In the genomic region with DNA sequence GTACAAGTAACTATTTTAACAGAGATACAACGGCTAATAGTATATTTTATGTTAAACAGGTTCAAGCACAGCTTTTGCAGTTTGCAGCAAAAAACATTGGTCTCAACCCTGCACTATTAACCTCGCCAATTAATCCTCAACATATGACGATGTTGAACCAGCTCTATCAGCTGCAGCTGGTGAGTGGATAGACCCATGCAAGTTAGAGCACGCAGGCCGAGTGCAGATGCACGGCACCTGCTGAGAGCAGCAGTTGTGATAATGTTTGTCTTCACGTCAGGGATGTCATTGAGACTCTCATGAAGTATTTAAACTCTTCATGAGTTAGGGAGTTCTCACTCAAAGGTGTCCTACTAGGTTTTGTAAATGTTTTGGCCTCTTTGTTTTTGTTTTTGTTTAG, we compare ENCODE assay signal across 21 cellular contexts. TPM values are rescaled to one million over a fixed set of nuclear protein-coding genes. Genes with fewer than 3 reads are reported as not detected.
DNase-seq lines count a peak whose midpoint lies in the region; ATAC-seq and TF ChIP-seq lines count a peak whose summit lies in the region.
"Had no signal": no experiment of that assay in that cellular context is flagged by ENCODE, and none has a peak within 500 bp of the region (broad histone marks: within the 10 kb centered on the region; RNA-seq: fewer than 3 reads in every experiment).

No MANE protein-coding gene starts in this region.

- H3K4me1 Mint-ChIP-seq in T-helper 2 cell treated with Interferon-gamma antibody and Interleukin-4, amounts not matched to agents 5 μg/mL and 100 μg/mL, for 36 hours (ENCODE audit: low read depth) = peaks cover 20% of the 10 kb centered on the region

- H3F3A ChIP-seq in smooth muscle cell (ENCODE audit: low read depth) = no peaks in the 10 kb centered on the region

- no peaks in the 10 kb centered on the region for H3K27me3 Mint-ChIP-seq in T-helper 2 cell treated with Interferon-gamma antibody and Interleukin-4, amounts not matched to agents 5 μg/mL and 100 μg/mL, for 36 hours (ENCODE audit: low read depth)
- H3K27me3 Mint-ChIP-seq: CD4-positive, alpha-beta memory T cell; effector memory CD8-positive, alpha-beta T cell had no signal

- TF ChIP-seq CTCF in epithelial cell of esophagus (IDR thresholded peaks at IDR 0.05; ENCODE audit: insufficient read depth, low read depth, low read length, missing control alignments) (no peak), smooth muscle cell (IDR thresholded peaks at IDR 0.05; ENCODE audit: borderline replicate concordance, insufficient read depth, poor library complexity, severe bottlenecking) (no peak)

- peaks cover 32% of the 10 kb centered on the region for H3K36me3 Mint-ChIP-seq in T-helper 2 cell treated with Interferon-gamma antibody and Interleukin-4, amounts not matched to agents 5 μg/mL and 100 μg/mL, for 36 hours (ENCODE audit: low read depth)

- no peaks in the 10 kb centered on the region for H3K27me3 ChIP-seq in smooth muscle cell (ENCODE audit: low read depth)
- H3K27me3 ChIP-seq: thyroid gland had no signal

- H3K9ac ChIP-seq in smooth muscle cell (ENCODE audit: low read depth) = no peak overlapping the region

- H3K79me2 ChIP-seq in smooth muscle cell (ENCODE audit: low read depth) = no peaks in the 10 kb centered on the region

- H3K4me3 ChIP-seq in epithelial cell of esophagus (ENCODE audit: low read length) (no peak overlapping the region), smooth muscle cell (no peak overlapping the region)
- H3K4me3 ChIP-seq: lung, thyroid gland had no signal

- peak overlapping the region; percentile 21 for H3K27ac Mint-ChIP-seq in T-helper 2 cell treated with Interferon-gamma antibody and Interleukin-4, amounts not matched to agents 5 μg/mL and 100 μg/mL, for 36 hours
- H3K27ac Mint-ChIP-seq: effector memory CD8-positive, alpha-beta T cell had no signal

- no peak overlapping the region for H2AFZ ChIP-seq in smooth muscle cell (ENCODE audit: low read depth)

- WGBS in smooth muscle cell (ENCODE audit: low lambda C conversion rate) = 92% methylated on average over 7 of the region's 7 CpGs

- no peak for DNase-seq in T-helper 2 cell treated with Interferon-gamma antibody and Interleukin-4, amounts not matched to agents 5 μg/mL and 100 μg/mL, for 36 hours (ENCODE audit: low spot score)
- DNase-seq in T-helper 2 cell (no peak), NCI-H345 (lab: John Stamatoyannopoulos, UW) (peak; percentile 96), epithelial cell of esophagus (ENCODE audit: low read depth) (peak; percentile 55), superior temporal gyrus (ENCODE audit: extremely low spot score) (peak; percentile 64), cerebellar cortex (ENCODE audit: low spot score) (no peak), smooth muscle cell (lab: John Stamatoyannopoulos, UW; ENCODE audit: unreplicated experiment) (no peak)
- DNase-seq: activated CD4-positive, CD25-positive, alpha-beta regulatory T cell treated with anti-CD3 and anti-CD28 coated beads, Interleukin-2, amount 50 U/mL, for 72 hours; activated CD8-positive, alpha-beta memory T cell treated with anti-CD3 and anti-CD28 coated beads, Interleukin-2, amount 50 U/mL, for 48 hours; activated naive CD4-positive, alpha-beta T cell treated with Interleukin-2 at 50 U/mL for 16 hours; CD4-positive, alpha-beta memory T cell; effector memory CD8-positive, alpha-beta T cell; Kasumi-1; NCI-H446 treated with DMSO at 0.1 percent for 48 hours; retina; stimulated activated CD8-positive, alpha-beta memory T cell treated with anti-CD3 and anti-CD28 coated beads, Interleukin-4, amount 100 ng/mL, for 48 hours; thyroid gland had no signal

- no peak for ATAC-seq in GM18858 (IDR thresholded peaks at IDR 0.05; ENCODE audit: unreplicated experiment)
- ATAC-seq: effector memory CD8-positive, alpha-beta T cell; Panc1 had no signal

- H4K20me1 ChIP-seq in smooth muscle cell (ENCODE audit: low read depth) = no peaks in the 10 kb centered on the region

- no peak overlapping the region for H3K4me2 ChIP-seq in smooth muscle cell

- H3K4me1 ChIP-seq in smooth muscle cell (ENCODE audit: low read depth) = no peaks in the 10 kb centered on the region
- H3K4me1 ChIP-seq: thyroid gland had no signal

- no peaks in the 10 kb centered on the region for H3K9me3 ChIP-seq in smooth muscle cell (replicated peaks; ENCODE audit: low read depth)
- H3K9me3 ChIP-seq: thyroid gland had no signal

- H3K27ac ChIP-seq in smooth muscle cell (ENCODE audit: low read depth) = no peak overlapping the region
- H3K27ac ChIP-seq: thyroid gland had no signal

- H3K36me3 ChIP-seq in smooth muscle cell (ENCODE audit: low read depth) = no peaks in the 10 kb centered on the region

- H3K4me3 Mint-ChIP-seq in T-helper 2 cell treated with Interferon-gamma antibody and Interleukin-4, amounts not matched to agents 5 μg/mL and 100 μg/mL, for 36 hours = no peak overlapping the region
- H3K4me3 Mint-ChIP-seq: CD4-positive, alpha-beta memory T cell; effector memory CD8-positive, alpha-beta T cell had no signal

- H3K9me3 Mint-ChIP-seq in T-helper 2 cell treated with Interferon-gamma antibody and Interleukin-4, amounts not matched to agents 5 μg/mL and 100 μg/mL, for 36 hours = no peaks in the 10 kb centered on the region
- H3K9me3 Mint-ChIP-seq: CD4-positive, alpha-beta memory T cell; effector memory CD8-positive, alpha-beta T cell had no signal

RNA-seq across cellular contexts. Expression of gene TMC6, which starts 45.6 kb away (rescaled TPM):
- total RNA-seq in smooth muscle cell = 24.1 and 42.2 TPM in 2 replicates
- polyA plus RNA-seq in smooth muscle cell = 40.2 and 65.3 TPM in 2 replicates

RNA-seq across cellular contexts. Expression of gene TMC8, which starts 47.6 kb away (rescaled TPM):
- 0.04 and 0.27 TPM in 2 replicates for total RNA-seq in smooth muscle cell
- polyA plus RNA-seq in smooth muscle cell = 0.38 and 1.2 TPM in 2 replicates
- total RNA-seq: fibroblast of villous mesenchyme had no signal

Comparison
In these comparisons a context has a peak if more than half of its experiments do, and no peak if none do; other contexts are left out.
1. DNase-seq: peak in NCI-H345 (single experiment), epithelial cell of esophagus (single experiment) and superior temporal gyrus (single experiment); none in T-helper 2 cell treated with Interferon-gamma antibody and Interleukin-4, amounts not matched to agents 5 μg/mL and 100 μg/mL, for 36 hours (single experiment), T-helper 2 cell (0 of 5), cerebellar cortex (single experiment) and smooth muscle cell (single experiment).